Comparison of ENCODE assay signal across 1 cellular context in genomic region chr3:184321666-184322065, GRCh38.
A peak's percentile ranks its signal among the peaks of the same experiment; 100 is the strongest.
TF ChIP-seq lines count a peak whose summit lies in the region.

No MANE protein-coding gene starts in this region.

TF ChIP-seq in GM12878, 131 proteins besides CTCF, POLR2A, EP300 and RAD21:
- 0 out of 2 replicates have a peak, but pooled peaks have one; percentile 8 for TF ChIP-seq POLR2AphosphoS5 (IDR thresholded peaks at IDR 0.05; ENCODE audit: low read length)
- no peak for TF ChIP-seq CEBPB (IDR thresholded peaks at IDR 0.05; ENCODE audit: borderline replicate concordance in 1 of 2, low read depth in 2 of 2, low read length in 2 of 2)
- TF ChIP-seq PML (IDR thresholded peaks at IDR 0.05; ENCODE audit: low read length): no peak
- no peak for TF ChIP-seq RELB (IDR thresholded peaks at IDR 0.05; ENCODE audit: low read depth)
- TF ChIP-seq POLR2AphosphoS2 (IDR thresholded peaks at IDR 0.05; ENCODE audit: low read depth, low read length): no peak
- no peak for TF ChIP-seq STAT3 (IDR thresholded peaks at IDR 0.05; ENCODE audit: low read depth, low read length)
